ENCODE assay signal across 17 cellular contexts in the genomic region with DNA sequence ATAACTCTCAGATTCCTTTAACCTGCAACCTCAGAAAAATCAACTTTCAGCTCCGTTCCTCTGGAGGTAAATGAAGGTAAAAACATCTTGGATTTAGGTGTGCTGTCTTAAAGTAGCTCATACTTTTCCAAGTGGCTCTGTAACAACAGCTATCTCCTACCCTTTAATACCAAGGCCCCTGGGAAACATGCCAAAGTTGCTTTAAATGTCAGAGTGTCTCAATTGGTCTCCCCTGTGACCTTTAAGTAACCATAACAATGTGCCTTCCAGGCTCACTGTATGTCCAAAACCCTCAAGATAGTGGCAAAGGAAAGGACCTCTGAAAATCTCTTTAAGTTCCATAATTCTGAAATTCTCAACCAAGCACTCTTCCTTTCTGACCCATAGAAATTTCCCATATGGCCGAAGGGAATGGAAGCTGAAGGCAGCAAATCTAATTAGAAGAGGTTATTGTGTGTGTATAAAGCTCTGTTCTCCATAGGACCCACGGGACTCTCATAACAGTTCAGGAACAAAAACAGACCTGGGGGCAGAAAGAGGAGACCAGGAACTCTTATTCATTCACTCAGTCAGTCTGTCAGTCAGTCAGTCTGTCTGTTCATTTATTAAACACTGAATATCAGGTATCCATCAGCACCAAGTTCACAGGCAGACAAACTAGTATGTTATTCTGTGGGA. TPM values are rescaled to one million over a fixed set of nuclear protein-coding genes. Genes with fewer than 3 reads are reported as not detected.
"Had no signal": no experiment of that assay in that cellular context is flagged by ENCODE, and none has a peak within 500 bp of the region (broad histone marks: within the 10 kb centered on the region; RNA-seq: fewer than 3 reads in every experiment).

No MANE protein-coding gene starts in this region.

- H3K9me3 ChIP-seq: body of pancreas, colonic mucosa, mucosa of descending colon, spleen had no signal

- H3K4me3 ChIP-seq: body of pancreas, colonic mucosa, mucosa of descending colon, spleen had no signal

- H3K27me3 Mint-ChIP-seq: activated T-helper 17 cell treated with anti-CD3 and anti-CD28 coated beads, Interleukin-2, amount 50 U/mL, for 72 hours; central memory CD8-positive, alpha-beta T cell; naive B cell; T-helper 17 cell had no signal

- H3K4me1 Mint-ChIP-seq: activated naive CD8-positive, alpha-beta T cell treated with anti-CD3 and anti-CD28 coated beads for 36 hours; activated T-helper 17 cell treated with anti-CD3 and anti-CD28 coated beads, Interleukin-2, amount 50 U/mL, for 72 hours; central memory CD8-positive, alpha-beta T cell; memory B cell; T-helper 17 cell had no signal

- H3K4me3 Mint-ChIP-seq: activated naive CD8-positive, alpha-beta T cell treated with anti-CD3 and anti-CD28 coated beads for 36 hours; activated T-helper 17 cell treated with anti-CD3 and anti-CD28 coated beads, Interleukin-2, amount 50 U/mL, for 72 hours; central memory CD8-positive, alpha-beta T cell; memory B cell; naive B cell; T-helper 17 cell had no signal

- ATAC-seq: activated T-helper 17 cell treated with anti-CD3 and anti-CD28 coated beads, Interleukin-2, amount 50 U/mL, for 72 hours; body of pancreas; mucosa of descending colon; T-helper 17 cell had no signal

- H3K9me3 Mint-ChIP-seq: memory B cell, naive B cell had no signal

- H3K27me3 ChIP-seq: body of pancreas, colonic mucosa, spleen had no signal

- H3K36me3 Mint-ChIP-seq: activated naive CD8-positive, alpha-beta T cell treated with anti-CD3 and anti-CD28 coated beads for 36 hours; memory B cell; naive B cell had no signal

- DNase-seq: activated CD4-positive, alpha-beta T cell treated with anti-CD3 and anti-CD28 coated beads, Interleukin-2, amount 50 U/mL, for 48 hours; activated naive CD4-positive, alpha-beta T cell; activated naive CD8-positive, alpha-beta T cell treated with anti-CD3 and anti-CD28 coated beads for 36 hours; activated T-cell treated with anti-CD3 and anti-CD28 coated beads, Interleukin-2, amount 50 U/mL, for 1 hour; body of pancreas; colonic mucosa; kidney; mucosa of descending colon; naive B cell; spleen; stimulated activated naive CD4-positive, alpha-beta T cell; T-helper 17 cell; WERI-Rb-1 had no signal

- H3K4me1 ChIP-seq: body of pancreas, colonic mucosa, spleen had no signal

- H3K27ac Mint-ChIP-seq: activated naive CD8-positive, alpha-beta T cell treated with anti-CD3 and anti-CD28 coated beads for 36 hours; activated T-helper 17 cell treated with anti-CD3 and anti-CD28 coated beads, Interleukin-2, amount 50 U/mL, for 72 hours; memory B cell; T-helper 17 cell had no signal

- H3K27ac ChIP-seq: body of pancreas, colonic mucosa, spleen, WERI-Rb-1 had no signal

- H3K36me3 ChIP-seq: colonic mucosa, spleen, WERI-Rb-1 had no signal

RNA-seq across cellular contexts. Expression of gene ASTN1, which starts 19.3 kb away (rescaled TPM):
- total RNA-seq: activated naive CD8-positive, alpha-beta T cell treated with anti-CD3 and anti-CD28 coated beads for 36 hours; activated T-helper 17 cell treated with anti-CD3 and anti-CD28 coated beads, Interleukin-2, amount 50 U/mL, for 72 hours; T-helper 17 cell had no signal

RNA-seq across cellular contexts. Expression of gene BRINP2, which starts 25.5 kb away (rescaled TPM):
- total RNA-seq: activated naive CD8-positive, alpha-beta T cell treated with anti-CD3 and anti-CD28 coated beads for 36 hours; activated T-helper 17 cell treated with anti-CD3 and anti-CD28 coated beads, Interleukin-2, amount 50 U/mL, for 72 hours; body of pancreas; colonic mucosa; epithelial cell of proximal tubule; kidney; T-helper 17 cell had no signal
